Comparison of ENCODE assay signal across 10 cellular contexts in genomic region chr19:14113762-14114414, GRCh38. TPM values are rescaled to one million over a fixed set of nuclear protein-coding genes. Genes with fewer than 3 reads are reported as not detected.
A peak's percentile ranks its signal among the peaks of the same experiment; 100 is the strongest.
DNase-seq lines count a peak whose midpoint lies in the region; TF ChIP-seq lines count a peak whose summit lies in the region.
"Had no signal": no experiment of that assay in that cellular context is flagged by ENCODE, and none has a peak within 500 bp of the region (broad histone marks: within the 10 kb centered on the region; RNA-seq: fewer than 3 reads in every experiment).

No MANE protein-coding gene starts in this region.

- no peak overlapping the region for H3K4me3 Mint-ChIP-seq in activated T-cell treated with anti-CD3 and anti-CD28 coated beads, Interleukin-2, amount 50 U/mL, for 24 hours

- H3K9me3 ChIP-seq in AG04450 (ENCODE audit: control insufficient read depth, insufficient read depth, low read length): no peaks in the 10 kb centered on the region; the same call in 1 of the 2 replicates

- no peaks in the 10 kb centered on the region for H3K27me3 ChIP-seq in AG04450 (ENCODE audit: control insufficient read depth, insufficient read depth, low read length)

- CTCF ChIA-PET in AG04450 (lab: Charles Lee): interaction anchor here (0.7 to 3.0 kb wide), 4 partner anchors 10 to 70 kb away, joined by 3 to 18 read pairs (median 3); partner anchors contain the start of gene ASF1B

- POLR2A ChIA-PET in AG04450 (lab: Yijun Ruan, JAX): interaction anchor here (0.5 kb wide), 1 partner anchor 10 kb away, joined by 4 read pairs; no protein-coding TSS in a partner anchor

- no peak overlapping the region for H3K4me3 ChIP-seq in AG04450 (ENCODE audit: low read depth, low read length)

- intact Hi-C loops in cardiac septum (cut with DNase I): loop anchor here (2.0 kb wide), 1 partner anchor 21 kb away; no protein-coding TSS in a partner anchor

- in situ Hi-C loops in G401 (cut with HindIII; ENCODE audit: low sequenced_read_pairs): no loop called here

- H3K9me3 Mint-ChIP-seq in activated T-cell treated with anti-CD3 and anti-CD28 coated beads, Interleukin-2, amount 50 U/mL, for 24 hours: no peaks in the 10 kb centered on the region

- peaks cover 2% of the 10 kb centered on the region for H3K36me3 Mint-ChIP-seq in activated T-cell treated with anti-CD3 and anti-CD28 coated beads, Interleukin-2, amount 50 U/mL, for 24 hours (ENCODE audit: low read depth)

- peaks cover 52% of the 10 kb centered on the region for H3K4me1 Mint-ChIP-seq in activated T-cell treated with anti-CD3 and anti-CD28 coated beads, Interleukin-2, amount 50 U/mL, for 24 hours (ENCODE audit: low read depth)

- peak; percentile 28; the same call in 1 of the 2 replicates for TF ChIP-seq CTCF in AG04450 (IDR thresholded peaks at IDR 0.05; ENCODE audit: low read depth, low read length)

- no peaks in the 10 kb centered on the region for H3K27me3 Mint-ChIP-seq in activated T-cell treated with anti-CD3 and anti-CD28 coated beads, Interleukin-2, amount 50 U/mL, for 24 hours

- peak overlapping the region; percentile 2 for H3K27ac ChIP-seq in AG04450 (ENCODE audit: low read depth, low read length)

- DNase-seq in AG04450 (ENCODE audit: low read depth, low spot score) (no peak), Kasumi-1 (lab: John Stamatoyannopoulos, UW) (peak; percentile 85 to 91), cardiac septum (ENCODE audit: low spot score) (peak; percentile 83), iPS-NIHi11 (ENCODE audit: low spot score) (no peak), NCI-H2081 treated with DMSO at 0.1 percent for 48 hours (lab: John Stamatoyannopoulos, UW) (no peak), G401 (ENCODE audit: low spot score) (no peak)
- DNase-seq in activated T-cell treated with anti-CD3 and anti-CD28 coated beads, Interleukin-2, amount 50 U/mL, for 24 hours: peak; percentile 66
- peak; percentile 36 to 55 (median 48) for DNase-seq in stimulated activated CD4-positive, alpha-beta T cell treated with anti-CD3 and anti-CD28 coated beads, TNF-alpha, amount 100 ng/mL, for 48 hours (ENCODE audit: low read depth in 3 of 3)

- peak overlapping the region; percentile 49 for H3K27ac Mint-ChIP-seq in activated T-cell treated with anti-CD3 and anti-CD28 coated beads, Interleukin-2, amount 50 U/mL, for 24 hours

RNA-seq across cellular contexts. Expression of gene PRKACA, which starts 3.7 kb away (rescaled TPM):
- polyA plus RNA-seq in AG04450 (2011; rRNA removed): 17.9 and 25.1 TPM in 2 replicates
- polyA minus RNA-seq in AG04450 (2011; rRNA and poly(A)+ RNA removed): 21.6 and 26.0 TPM in 2 replicates
- 487 TPM for total RNA-seq in cardiac septum
- total RNA-seq in G401 (2014; rRNA removed; shearing (Covaris generic)): 31.8 and 37.7 TPM in 2 replicates

RNA-seq across cellular contexts. Expression of gene ASF1B, which starts 22.5 kb away (rescaled TPM):
- 2.8 and 2.9 TPM in 2 replicates for polyA plus RNA-seq in AG04450 (2011; rRNA removed)
- 2.9 and 3.7 TPM in 2 replicates for polyA minus RNA-seq in AG04450 (2011; rRNA and poly(A)+ RNA removed)
- 0.70 TPM for total RNA-seq in cardiac septum
- total RNA-seq in G401 (2014; rRNA removed; shearing (Covaris generic)): 108 and 120 TPM in 2 replicates

RNA-seq across cellular contexts. Expression of gene SAMD1, which starts 23.3 kb away (rescaled TPM):
- 5.1 and 6.5 TPM in 2 replicates for polyA plus RNA-seq in AG04450 (2011; rRNA removed)
- 5.6 and 6.4 TPM in 2 replicates for polyA minus RNA-seq in AG04450 (2011; rRNA and poly(A)+ RNA removed)
- 41.8 TPM for total RNA-seq in cardiac septum
- total RNA-seq in G401 (2014; rRNA removed; shearing (Covaris generic)): 162 and 188 TPM in 2 replicates

RNA-seq across cellular contexts. Expression of gene C19orf67, which starts 28.3 kb away (rescaled TPM):
- polyA plus RNA-seq in AG04450 (2011; rRNA removed): not detected in 2 replicates
- polyA minus RNA-seq in AG04450 (2011; rRNA and poly(A)+ RNA removed): not detected in 2 replicates
- total RNA-seq in cardiac septum: not detected
- total RNA-seq in G401 (2014; rRNA removed; shearing (Covaris generic)): not detected in 2 replicates
- total RNA-seq: dermis microvascular lymphatic vessel endothelial cell, temporal lobe had no signal

RNA-seq across cellular contexts. Expression of gene MISP3, which starts 41.3 kb away (rescaled TPM):
- polyA plus RNA-seq in AG04450 (2011; rRNA removed): 0.27 and 0.56 TPM in 2 replicates
- not detected in 2 replicates for polyA minus RNA-seq in AG04450 (2011; rRNA and poly(A)+ RNA removed)
- total RNA-seq in cardiac septum: 7.9 TPM
- 2.8 and 4.6 TPM in 2 replicates for total RNA-seq in G401 (2014; rRNA removed; shearing (Covaris generic))

Comparison
In these comparisons a context has a peak if more than half of its experiments do, and no peak if none do; other contexts are left out.
1. DNase-seq: peak in Kasumi-1 (2 of 2), activated T-cell treated with anti-CD3 and anti-CD28 coated beads, Interleukin-2, amount 50 U/mL, for 24 hours (single experiment), cardiac septum (single experiment) and stimulated activated CD4-positive, alpha-beta T cell treated with anti-CD3 and anti-CD28 coated beads, TNF-alpha, amount 100 ng/mL, for 48 hours (3 of 3); none in AG04450 (single experiment), iPS-NIHi11 (single experiment), NCI-H2081 treated with DMSO at 0.1 percent for 48 hours (single experiment) and G401 (single experiment).
2. RNA of gene PRKACA, which starts 3.7 kb away (total RNA-seq): 487 TPM in cardiac septum (single experiment); 31.8 to 37.7 TPM in G401; every median in the first group is over 10 times any median in the second.
3. RNA of gene ASF1B, which starts 22.5 kb away (total RNA-seq): 108 to 120 TPM in G401; 0.70 TPM in cardiac septum (single experiment); every median in the first group is over 10 times any median in the second.